Comparison of ENCODE assay signal across 12 cellular contexts in the genomic region with DNA sequence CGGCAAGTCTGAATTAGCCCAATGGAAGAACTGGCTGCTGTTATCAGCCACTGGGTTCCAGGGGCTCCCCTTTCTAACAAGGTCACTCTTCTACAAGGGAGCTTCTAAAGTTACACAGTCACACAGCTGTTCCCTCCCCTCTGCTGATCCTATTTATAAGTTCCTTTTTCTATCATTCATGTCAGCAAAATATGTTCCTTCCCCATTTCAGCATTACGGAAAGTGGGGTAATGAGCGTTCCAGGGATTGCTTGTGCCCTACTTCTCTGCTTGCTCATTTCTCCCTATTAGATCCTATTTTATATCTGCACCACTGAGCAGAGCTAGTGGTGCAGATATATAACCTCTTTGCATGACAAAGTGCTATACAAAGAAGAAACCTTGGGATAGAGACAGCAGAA. TPM values are rescaled to one million over a fixed set of nuclear protein-coding genes. Genes with fewer than 3 reads are reported as not detected.
A peak's percentile ranks its signal among the peaks of the same experiment; 100 is the strongest.
DNase-seq lines count a peak whose midpoint lies in the region; TF ChIP-seq lines count a peak whose summit lies in the region.
"Had no signal": no experiment of that assay in that cellular context is flagged by ENCODE, and none has a peak within 500 bp of the region (broad histone marks: within the 10 kb centered on the region; RNA-seq: fewer than 3 reads in every experiment).

No MANE protein-coding gene starts in this region.

- H3K9me3 ChIP-seq in neutrophil (no peaks in the 10 kb centered on the region), hepatocyte (ENCODE audit: low read depth) (no peaks in the 10 kb centered on the region)

- peak overlapping the region; percentile 71 for H3K27ac ChIP-seq in neutrophil
- H3K27ac ChIP-seq in hepatocyte, result no peak overlapping the region

- peak overlapping the region; percentile 86 to 96 (median 93) for H3K27ac Mint-ChIP-seq in CD14-positive monocyte

- no peaks in the 10 kb centered on the region for H3K79me2 ChIP-seq in hepatocyte

- H3K36me3 ChIP-seq in neutrophil (no peaks in the 10 kb centered on the region), hepatocyte (replicated peaks; ENCODE audit: insufficient read depth, low read depth) (no peaks in the 10 kb centered on the region)

- H3K4me3 ChIP-seq in neutrophil (ENCODE audit: low read depth in 1 of 2, low read length in 1 of 2) (peak overlapping the region; percentile 5 to 32), hepatocyte (no peak overlapping the region)

- no peak overlapping the region for H3K4me2 ChIP-seq in hepatocyte

- no peaks in the 10 kb centered on the region for H4K20me1 ChIP-seq in hepatocyte (ENCODE audit: insufficient read depth, poor library complexity, severe bottlenecking)

- H3K27me3 Mint-ChIP-seq in CD14-positive monocyte (ENCODE audit: low read depth in 3 of 3), result peaks cover 3 to 5% (median 5%) of the 10 kb centered on the region in 3 donors

- peak overlapping the region; percentile 21 to 70 for H3K4me3 Mint-ChIP-seq in CD14-positive monocyte
- H3K4me3 Mint-ChIP-seq: activated T-cell treated with anti-CD3 and anti-CD28 coated beads, Interleukin-2, amount 50 U/mL, for 4 hours had no signal

- TF ChIP-seq CTCF in CD14-positive monocyte (IDR thresholded peaks at IDR 0.05) (no peak), neutrophil (IDR thresholded peaks at IDR 0.05) (no peak), hepatocyte (IDR thresholded peaks at IDR 0.05; ENCODE audit: poor library complexity) (no peak)

- DNase-seq in CD14-positive monocyte (ENCODE audit: low spot score), result peak; percentile 47
- peak; percentile 62 for DNase-seq in NOMO-1 treated with dmso at 0.1 percent for 144 hours (lab: John Stamatoyannopoulos, UW; ENCODE audit: unreplicated experiment)
- DNase-seq in globus pallidus (ENCODE audit: low spot score), result peak; percentile 45
- no peak for DNase-seq in iPS-NIHi11 (ENCODE audit: low spot score)
- no peak for DNase-seq in hepatocyte (ENCODE audit: low spot score)
- no peak for DNase-seq in kidney glomerular epithelial cell (lab: John Stamatoyannopoulos, UW)
- no peak for DNase-seq in activated gamma-delta T cell treated with Interleukin-2 at 50 U/mL for 16 hours
- DNase-seq: activated CD4-positive, alpha-beta T cell treated with anti-CD3 and anti-CD28 coated beads for 4 hours; activated T-cell treated with anti-CD3 and anti-CD28 coated beads, Interleukin-2, amount 50 U/mL, for 4 hours; DMS79; mammary epithelial cell had no signal

- intact Hi-C loops in CD14-positive monocyte (cut with micrococcal nuclease), result no loop called here

- H3K4me1 Mint-ChIP-seq in CD14-positive monocyte, result peaks cover 39% of the 10 kb centered on the region

- H3K9me3 Mint-ChIP-seq in CD14-positive monocyte, result peaks cover 0 to 3% (median 0%) of the 10 kb centered on the region in 7 donors
- H3K9me3 Mint-ChIP-seq: activated T-cell treated with anti-CD3 and anti-CD28 coated beads, Interleukin-2, amount 50 U/mL, for 4 hours had no signal

- H3K36me3 Mint-ChIP-seq in CD14-positive monocyte, result no peaks in the 10 kb centered on the region

- H3K4me1 ChIP-seq in neutrophil (ENCODE audit: control insufficient read depth in 1 of 2, insufficient read depth in 1 of 2, low read depth in 1 of 2, low read length in 1 of 2) (peaks cover 35 to 41% of the 10 kb centered on the region in 2 experiments), hepatocyte (ENCODE audit: insufficient read depth) (peaks cover 5% of the 10 kb centered on the region)

- H3K9me2 ChIP-seq in hepatocyte (replicated peaks; ENCODE audit: insufficient read depth), result no peaks in the 10 kb centered on the region

- no peaks in the 10 kb centered on the region for H3K27me3 ChIP-seq in neutrophil
- no peaks in the 10 kb centered on the region for H3K27me3 ChIP-seq in hepatocyte

- no peak overlapping the region for H2AFZ ChIP-seq in hepatocyte

- WGBS in hepatocyte (ENCODE audit: low lambda C conversion rate, missing lambda C conversion rate), result 85% methylated on average over 3 of the region's 3 CpGs

RNA-seq across cellular contexts. Expression of a gene that starts 22.7 kb away (rescaled TPM):
- under 1 TPM; 0.25 to 0.88 TPM for polyA plus RNA-seq in CD14-positive monocyte
- total RNA-seq in hepatocyte, result 8.9 and 12.2 TPM in 2 replicates
- polyA plus RNA-seq in hepatocyte, result 14.3 and 14.8 TPM in 2 replicates

RNA-seq across cellular contexts. Expression of a gene that starts 25.7 kb away (rescaled TPM):
- polyA plus RNA-seq in CD14-positive monocyte (1 to 10 TPM; 1.4 to 2.1 TPM), hepatocyte (5.7 and 6.3 TPM in 2 replicates)
- total RNA-seq in hepatocyte, result 21.1 and 24.5 TPM in 2 replicates

Comparison
In these comparisons a context has a peak if more than half of its experiments do, and no peak if none do; other contexts are left out.
1. DNase-seq: peak in CD14-positive monocyte (single experiment), NOMO-1 treated with dmso at 0.1 percent for 144 hours (single experiment) and globus pallidus (single experiment); none in iPS-NIHi11 (single experiment), hepatocyte (single experiment), kidney glomerular epithelial cell (single experiment) and activated gamma-delta T cell treated with Interleukin-2 at 50 U/mL for 16 hours (single experiment).